ENCODE assay signal across 16 cellular contexts in the genomic region with DNA sequence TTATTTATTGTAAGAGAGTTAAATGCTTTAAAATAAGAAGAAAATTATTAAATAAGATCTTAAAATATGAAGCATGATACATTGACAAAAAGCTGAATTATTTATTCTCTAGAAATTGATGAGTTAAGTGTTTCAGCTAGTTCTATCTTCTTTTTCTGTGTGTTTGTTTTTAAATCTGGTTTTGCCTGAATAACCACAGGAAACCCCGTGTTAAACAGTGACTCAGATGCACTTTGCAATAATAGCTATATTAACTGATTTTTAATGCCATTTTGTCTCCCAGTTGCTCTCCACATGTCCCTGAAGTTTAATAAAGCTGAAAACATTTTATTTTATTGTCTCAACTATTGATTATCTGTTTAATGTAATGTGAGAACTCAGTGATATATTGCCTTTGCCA. TPM values are rescaled to one million over a fixed set of nuclear protein-coding genes. Genes with fewer than 3 reads are reported as not detected.
DNase-seq lines count a peak whose midpoint lies in the region; FAIRE-seq and TF ChIP-seq lines count a peak whose summit lies in the region.
"Had no signal": no experiment of that assay in that cellular context is flagged by ENCODE, and none has a peak within 500 bp of the region (broad histone marks: within the 10 kb centered on the region; RNA-seq: fewer than 3 reads in every experiment).

No MANE protein-coding gene starts in this region.

- 66 to 83% methylated on average over 1 of the region's 1 CpG for WGBS in testis, 2 donors

- in situ Hi-C loops in Caki2 (cut with HindIII; ENCODE audit: low pct_unique_long_range_greater_than_20kb, low sequenced_read_pairs) (no loop called here), astrocyte of the spinal cord (cut with HindIII; ENCODE audit: low sequenced_read_pairs) (no loop called here)

- DNase-seq in Caki2 (ENCODE audit: low read depth) (peak; percentile 3), astrocyte of the spinal cord (ENCODE audit: low read depth, low spot score) (peak; percentile 22), endothelial cell of umbilical vein (ENCODE audit: low read depth, low spot score) (peak; percentile 32), left kidney (ENCODE audit: low read depth, low spot score) (peak; percentile 1), NCI-H128 (lab: John Stamatoyannopoulos, UW; ENCODE audit: unreplicated experiment) (no peak), GM19238 (ENCODE audit: insufficient read length, low spot score) (no peak), testis (no peak), NCI-H345 treated with DMSO at 0.1 percent for 48 hours (lab: John Stamatoyannopoulos, UW; ENCODE audit: unreplicated experiment) (no peak)
- DNase-seq: 8988T; Calu3; CD4-positive, alpha-beta memory T cell; DMS79 treated with DMSO at 0.1 percent for 48 hours; GF-D8; H9 had no signal

- POLR2A ChIA-PET in endothelial cell of umbilical vein (lab: Charles Lee) = no interaction called here

- H3K4me1 ChIP-seq in endothelial cell of umbilical vein (ENCODE audit: control insufficient read depth, extremely low read depth, insufficient read depth, low read length) = peaks cover 2% of the 10 kb centered on the region
- H3K4me1 ChIP-seq in testis = no peaks in the 10 kb centered on the region
- H3K4me1 ChIP-seq: BLaER1 had no signal

- intact Hi-C loops in endothelial cell of umbilical vein (cut with micrococcal nuclease) = no loop called here
- intact Hi-C loops in testis (cut with DNase I; ENCODE audit: low total_unique reads) = no loop called here

- no peaks in the 10 kb centered on the region for H3K27me3 ChIP-seq in endothelial cell of umbilical vein (ENCODE audit: control insufficient read depth in 2 of 2, insufficient read depth in 2 of 2, low read length in 2 of 2)
- H3K27me3 ChIP-seq in testis = no peaks in the 10 kb centered on the region
- H3K27me3 ChIP-seq: BLaER1 had no signal

- no peak overlapping the region for H3K4me3 ChIP-seq in astrocyte of the spinal cord (ENCODE audit: low read depth, low read length)
- no peak overlapping the region for H3K4me3 ChIP-seq in endothelial cell of umbilical vein (replicated peaks in 1 of 3; ENCODE audit: insufficient read depth in 1 of 3, low read depth in 1 of 3, low read length in 3 of 3)
- H3K4me3 ChIP-seq in testis = no peak overlapping the region
- H3K4me3 ChIP-seq: BLaER1 had no signal

- peak; percentile 64 for FAIRE-seq in endothelial cell of umbilical vein (lab: Jason Lieb, UNC)
- FAIRE-seq: GM19239 had no signal

- no peaks in the 10 kb centered on the region for H3K79me2 ChIP-seq in endothelial cell of umbilical vein (ENCODE audit: control insufficient read depth, insufficient read depth, low read length)

- H3K36me3 ChIP-seq in endothelial cell of umbilical vein (ENCODE audit: control insufficient read depth in 2 of 2, extremely low read depth in 1 of 2, insufficient read depth in 2 of 2, low read length in 2 of 2) = no peaks in the 10 kb centered on the region
- no peaks in the 10 kb centered on the region for H3K36me3 ChIP-seq in testis (ENCODE audit: low read depth, missing control alignments)
- H3K36me3 ChIP-seq: BLaER1 had no signal

- TF ChIP-seq POLR2A in endothelial cell of umbilical vein (IDR thresholded peaks at IDR 0.05; ENCODE audit: low read depth, low read length) = no peak
- no peak for TF ChIP-seq POLR2A in testis (IDR thresholded peaks at IDR 0.05)

- no peak overlapping the region for H3K9ac ChIP-seq in endothelial cell of umbilical vein (replicated peaks; ENCODE audit: extremely low read depth, insufficient read depth, low read length)
- H3K9ac ChIP-seq: BLaER1 had no signal

- no TSS peak for BruUV-seq in endothelial cell of umbilical vein (replicated peaks; lab: Mats Ljungman, UMichigan)

- H2AFZ ChIP-seq in endothelial cell of umbilical vein (ENCODE audit: low read depth, low read length) = no peak overlapping the region

- CTCF ChIA-PET in endothelial cell of umbilical vein (lab: Charles Lee) = interaction anchor here (1.1 to 1.8 kb wide), 2 partner anchors 23 to 40 kb away, joined by 3 to 4 read pairs; no protein-coding TSS in a partner anchor

- dilution Hi-C loops in endothelial cell of umbilical vein (cut with MboI; ENCODE audit: extremely low pct_ligation_motif_present, low sequenced_read_pairs) = no loop called here

- H3K9me3 ChIP-seq in endothelial cell of umbilical vein (replicated peaks; ENCODE audit: control insufficient read depth, insufficient read depth, low read length) (no peaks in the 10 kb centered on the region), testis (no peaks in the 10 kb centered on the region)

- H3K9me1 ChIP-seq in endothelial cell of umbilical vein (replicated peaks; ENCODE audit: control insufficient read depth, extremely low read depth, insufficient read depth, low read length) = no peaks in the 10 kb centered on the region

- peak overlapping the region; percentile 4 for H3K4me2 ChIP-seq in endothelial cell of umbilical vein (ENCODE audit: insufficient read depth, low read length)
- H3K4me2 ChIP-seq: BLaER1 had no signal

- no peak for TF ChIP-seq CTCF in astrocyte of the spinal cord (IDR thresholded peaks at IDR 0.05; ENCODE audit: low read depth, low read length)
- TF ChIP-seq CTCF in endothelial cell of umbilical vein (IDR thresholded peaks at IDR 0.05; ENCODE audit: extremely low read depth in 1 of 2, insufficient read depth in 1 of 2, low read depth in 1 of 2, low read length in 2 of 2) = no peak
- no peak for TF ChIP-seq CTCF in testis (IDR thresholded peaks at IDR 0.05)

- H3K27ac ChIP-seq in endothelial cell of umbilical vein (ENCODE audit: insufficient read depth, low read depth, low read length) = no peak overlapping the region
- H3K27ac ChIP-seq in testis = no peak overlapping the region
- H3K27ac ChIP-seq: BLaER1 had no signal

- no peaks in the 10 kb centered on the region for H4K20me1 ChIP-seq in endothelial cell of umbilical vein (replicated peaks; ENCODE audit: control insufficient read depth, extremely low read depth, insufficient read depth, low read length)
- H4K20me1 ChIP-seq: BLaER1 had no signal

TF ChIP-seq in endothelial cell of umbilical vein, 7 proteins besides CTCF, POLR2A, EP300 and RAD21:
- TF ChIP-seq FOS (IDR thresholded peaks at IDR 0.05; ENCODE audit: borderline replicate concordance, insufficient read depth, low read length) (peak; percentile 53), MYC (IDR thresholded peaks at IDR 0.05; ENCODE audit: low read depth, low read length) (no peak)

RNA-seq across cellular contexts. Expression of a gene that starts 42.7 kb away (rescaled TPM):
- total RNA-seq in Caki2 (2014; rRNA removed; shearing (Covaris generic); ENCODE audit: low replicate concordance) = 0.46 and 0.54 TPM in 2 replicates
- total RNA-seq in endothelial cell of umbilical vein = 14.2 and 26.4 TPM in 2 replicates
- 4.3 and 5.9 TPM in 2 replicates for polyA plus RNA-seq in endothelial cell of umbilical vein
- polyA plus RNA-seq in endothelial cell of umbilical vein (2011; cell fraction: cytosol; rRNA removed) = 5.5 and 7.1 TPM in 2 replicates
- 10.2 and 10.7 TPM in 2 replicates for polyA plus RNA-seq in endothelial cell of umbilical vein (2011; cell fraction: nucleus; rRNA removed)
- polyA plus RNA-seq in endothelial cell of umbilical vein (2012) = 16.1 and 18.6 TPM in 2 replicates
- polyA minus RNA-seq in endothelial cell of umbilical vein = 18.4 and 29.6 TPM in 2 replicates
- 24.4 TPM for polyA minus RNA-seq in endothelial cell of umbilical vein (2011; cell fraction: cytosol; rRNA and poly(A)+ RNA removed)
- 24.3 and 33.1 TPM in 2 replicates for polyA minus RNA-seq in endothelial cell of umbilical vein (2011; cell fraction: nucleus; rRNA and poly(A)+ RNA removed)
- 10 to 100 TPM; 39.4 to 45.1 TPM for total RNA-seq in testis
- polyA plus RNA-seq in testis (ENCODE audit: insufficient read depth, low read depth, low replicate concordance) = 42.6 TPM
- total RNA-seq: CD4-positive, alpha-beta memory T cell had no signal
- polyA plus RNA-seq: CD4-positive, alpha-beta memory T cell had no signal

Comparison
In these comparisons a context has a peak if more than half of its experiments do, and no peak if none do; other contexts are left out.
1. DNase-seq: peak in Caki2 (single experiment), astrocyte of the spinal cord (single experiment), endothelial cell of umbilical vein (single experiment) and left kidney (single experiment); none in NCI-H128 (single experiment), GM19238 (single experiment), testis (single experiment) and NCI-H345 treated with DMSO at 0.1 percent for 48 hours (single experiment).